ENCODE assay signal across 8 cellular contexts in the genomic region with DNA sequence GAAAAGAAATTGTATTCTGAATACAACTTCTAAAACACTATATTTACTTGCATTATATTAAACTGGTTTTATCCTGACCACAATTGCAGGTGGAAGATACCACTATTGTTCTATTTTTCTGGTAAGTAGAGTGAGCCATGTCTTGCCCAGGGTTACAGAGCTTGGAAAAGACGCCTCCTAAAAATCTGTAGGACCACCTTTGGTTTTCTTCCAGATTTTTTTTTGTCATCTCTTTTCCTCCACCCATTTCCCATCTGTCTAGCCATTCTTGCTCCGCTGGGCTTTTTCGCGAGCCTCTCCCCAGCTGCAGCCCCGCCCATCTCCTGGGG. TPM values are rescaled to one million over a fixed set of nuclear protein-coding genes. Genes with fewer than 3 reads are reported as not detected.
DNase-seq lines count a peak whose midpoint lies in the region; ATAC-seq and TF ChIP-seq lines count a peak whose summit lies in the region.

No MANE protein-coding gene starts in this region.

- peak overlapping the region in 1 of 2 donors; percentile 84 for H3K4me3 Mint-ChIP-seq in effector memory CD8-positive, alpha-beta T cell

- peaks cover 0 to 5% of the 10 kb centered on the region in 2 donors for H3K27me3 Mint-ChIP-seq in effector memory CD8-positive, alpha-beta T cell

- H3K9me3 Mint-ChIP-seq in effector memory CD8-positive, alpha-beta T cell: no peaks in the 10 kb centered on the region

- peak overlapping the region; percentile 84 to 88 for H3K27ac Mint-ChIP-seq in effector memory CD8-positive, alpha-beta T cell

- peaks cover 6 to 8% of the 10 kb centered on the region in 2 donors for H3K4me1 Mint-ChIP-seq in effector memory CD8-positive, alpha-beta T cell (ENCODE audit: low read depth in 2 of 2)

- H3K36me3 Mint-ChIP-seq in effector memory CD8-positive, alpha-beta T cell (ENCODE audit: insufficient read depth): peaks cover 9% of the 10 kb centered on the region

- peak; percentile 62 for ATAC-seq in GM19395 (IDR thresholded peaks at IDR 0.05; ENCODE audit: unreplicated experiment)
- peak; percentile 21 for ATAC-seq in effector memory CD8-positive, alpha-beta T cell (replicated peaks)
- no peak for ATAC-seq in omental fat pad (ENCODE audit: low FRiP score)

- TF ChIP-seq CTCF in LNCaP clone FGC (IDR thresholded peaks at IDR 0.05; ENCODE audit: control insufficient read depth, extremely low read depth, insufficient read depth): no peak
- no peak for TF ChIP-seq CTCF in omental fat pad (IDR thresholded peaks at IDR 0.05)

- no peak for DNase-seq in LNCaP clone FGC (ENCODE audit: low read depth)
- DNase-seq in effector memory CD8-positive, alpha-beta T cell: no peak
- no peak for DNase-seq in skeletal muscle cell (ENCODE audit: low read depth)
- no peak for DNase-seq in NCI-H510A (lab: John Stamatoyannopoulos, UW)
- DNase-seq in KG1 (lab: John Stamatoyannopoulos, UW): no peak
- no peak for DNase-seq in omental fat pad (ENCODE audit: low spot score)
- no peak for DNase-seq in NCI-H1092 treated with DMSO at 0.1 percent for 48 hours (lab: John Stamatoyannopoulos, UW)

- peak overlapping the region; percentile 81 for H3K4me3 ChIP-seq in LNCaP clone FGC (ENCODE audit: low read depth, low read length)
- peak overlapping the region; percentile 91 for H3K4me3 ChIP-seq in skeletal muscle cell (ENCODE audit: low read depth, low read length)

RNA-seq across cellular contexts. Expression of a gene that starts 0.3 kb away (rescaled TPM):
- total RNA-seq in omental fat pad: 10 to 100 TPM; 41.3 to 88.9 (median 53.2) TPM

RNA-seq across cellular contexts. Expression of a gene that starts 44.6 kb away (rescaled TPM):
- total RNA-seq in omental fat pad: 10 to 100 TPM; 35.4 to 65.2 (median 51.8) TPM
